13 cellular contexts compared by ENCODE assay signal in the genomic region with DNA sequence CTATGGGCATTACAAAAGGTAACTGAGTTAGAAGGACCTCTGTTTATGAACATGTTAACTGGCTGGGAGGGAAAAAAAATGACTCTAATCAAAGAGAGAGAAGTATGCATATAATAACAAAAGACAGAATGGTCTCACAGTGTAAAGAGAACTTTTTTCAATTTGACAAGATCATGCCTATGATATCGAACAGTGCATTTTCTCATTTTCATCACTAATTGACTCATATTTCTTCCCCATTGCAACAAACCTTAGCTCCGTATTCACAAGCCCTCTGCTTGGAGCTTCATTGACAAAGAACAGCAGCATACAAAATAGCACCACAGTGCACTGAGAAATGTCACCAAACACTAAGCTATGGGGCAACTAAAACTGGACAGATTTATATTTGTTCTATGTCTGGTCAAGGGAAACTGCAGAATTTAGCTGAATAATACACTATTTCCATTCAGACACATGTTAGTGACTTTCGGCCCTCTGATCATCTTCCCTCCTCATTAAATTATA. TPM values are rescaled to one million over a fixed set of nuclear protein-coding genes. Genes with fewer than 3 reads are reported as not detected.
A peak's percentile ranks its signal among the peaks of the same experiment; 100 is the strongest.
DNase-seq lines count a peak whose midpoint lies in the region; ATAC-seq and TF ChIP-seq lines count a peak whose summit lies in the region.
"Had no signal": no experiment of that assay in that cellular context is flagged by ENCODE, and none has a peak within 500 bp of the region (broad histone marks: within the 10 kb centered on the region; RNA-seq: fewer than 3 reads in every experiment).

No MANE protein-coding gene starts in this region.

- no peaks in the 10 kb centered on the region for H3K9me3 ChIP-seq in SK-N-MC (ENCODE audit: low read depth, low read length)
- H3K9me3 ChIP-seq in endodermal cell (ENCODE audit: control insufficient read depth, low read length): peaks cover 11% of the 10 kb centered on the region

- H3K36me3 Mint-ChIP-seq in endodermal cell (ENCODE audit: low read depth) (peaks cover 9% of the 10 kb centered on the region), nephron (ENCODE audit: low read depth) (peaks cover 47% of the 10 kb centered on the region), type B pancreatic cell (peaks cover 18% of the 10 kb centered on the region)

- H3K4me3 ChIP-seq in SK-N-MC (peak overlapping the region; percentile 71), endodermal cell (ENCODE audit: low read length) (peak overlapping the region; percentile 69)

- H3K27me3 Mint-ChIP-seq in endodermal cell (ENCODE audit: insufficient read depth) (no peaks in the 10 kb centered on the region), nephron (ENCODE audit: low read depth) (no peaks in the 10 kb centered on the region), type B pancreatic cell (no peaks in the 10 kb centered on the region)
- H3K27me3 Mint-ChIP-seq: stimulated activated naive CD8-positive, alpha-beta T cell treated with anti-CD3 and anti-CD28 coated beads, Interleukin-15, amount 100 ng/mL, for 72 hours had no signal

- H3K4me1 ChIP-seq in endodermal cell (ENCODE audit: control insufficient read depth, insufficient read depth, low read length): peaks cover under 1% of the 10 kb centered on the region

- H3K27ac ChIP-seq in SK-N-MC (peak overlapping the region; percentile 97), endodermal cell (ENCODE audit: low read depth, low read length) (peak overlapping the region; percentile 59)

- H3K9ac ChIP-seq in SK-N-MC (ENCODE audit: insufficient read length) (peak overlapping the region; percentile 7), endodermal cell (ENCODE audit: extremely low read depth, low read length, poor library complexity, severe bottlenecking) (peak overlapping the region; percentile 15)

- 91 to 100% methylated on average over 2 to 3 of the region's 3 CpGs for WGBS in endodermal cell (ENCODE audit: insufficient coverage in 1 of 2, insufficient read length in 1 of 2), 2 experiments

- H3K36me3 ChIP-seq in SK-N-MC (ENCODE audit: insufficient read depth, low read length) (peaks cover 10% of the 10 kb centered on the region), endodermal cell (ENCODE audit: control insufficient read depth, insufficient read depth, low read length) (peaks cover 4% of the 10 kb centered on the region)

- H3K27me3 ChIP-seq in endodermal cell (ENCODE audit: control insufficient read depth, insufficient read depth, low read length, poor library complexity, severe bottlenecking): no peaks in the 10 kb centered on the region

- H3K27ac Mint-ChIP-seq in endodermal cell (peak overlapping the region; percentile 91), nephron (peak overlapping the region; percentile 70 to 90 (median 83)), type B pancreatic cell (peak overlapping the region; percentile 73)
- H3K27ac Mint-ChIP-seq: activated naive CD4-positive, alpha-beta T cell treated with anti-CD3 and anti-CD28 coated beads, Interleukin-2, amount 50 U/mL, for 72 hours; stimulated activated naive CD8-positive, alpha-beta T cell treated with anti-CD3 and anti-CD28 coated beads, Interleukin-15, amount 100 ng/mL, for 72 hours had no signal

- TF ChIP-seq CTCF in endodermal cell (conservative IDR thresholded peaks at IDR 0.05): no peak
- no peak for TF ChIP-seq CTCF in nephron (IDR thresholded peaks at IDR 0.05; ENCODE audit: unreplicated experiment in 3 of 3)
- TF ChIP-seq CTCF in type B pancreatic cell (conservative IDR thresholded peaks at IDR 0.05): no peak

- peaks cover 31% of the 10 kb centered on the region for H3K4me1 Mint-ChIP-seq in endodermal cell
- peaks cover 20% of the 10 kb centered on the region for H3K4me1 Mint-ChIP-seq in nephron
- peaks cover 26% of the 10 kb centered on the region for H3K4me1 Mint-ChIP-seq in type B pancreatic cell (ENCODE audit: unreplicated experiment)

- H3K4me3 Mint-ChIP-seq in endodermal cell: peak overlapping the region; percentile 38
- no peak overlapping the region for H3K4me3 Mint-ChIP-seq in nephron
- H3K4me3 Mint-ChIP-seq in type B pancreatic cell: peak overlapping the region; percentile 10
- H3K4me3 Mint-ChIP-seq: stimulated activated naive CD8-positive, alpha-beta T cell treated with anti-CD3 and anti-CD28 coated beads, Interleukin-15, amount 100 ng/mL, for 72 hours had no signal

- DNase-seq in SK-N-MC (ENCODE audit: low read depth, low spot score) (no peak), endodermal cell (no peak), type B pancreatic cell (ENCODE audit: extremely low spot score, unreplicated experiment) (no peak), sciatic nerve (ENCODE audit: low spot score) (no peak)
- DNase-seq: C1 segment of cervical spinal cord; cerebellar nuclear complex; NCI-H187 treated with DMSO at 0.1 percent for 48 hours; NCI-H526; stimulated activated naive CD8-positive, alpha-beta T cell treated with anti-CD3 and anti-CD28 coated beads, Interleukin-15, amount 100 ng/mL, for 72 hours had no signal

- ATAC-seq in sciatic nerve: no peak
- no peak for ATAC-seq in HG02970 (IDR thresholded peaks at IDR 0.05; ENCODE audit: low FRiP score, unreplicated experiment)
- no peak for ATAC-seq in GM18909 (IDR thresholded peaks at IDR 0.05; ENCODE audit: poor library complexity, unreplicated experiment)
- ATAC-seq: stimulated activated naive CD8-positive, alpha-beta T cell treated with anti-CD3 and anti-CD28 coated beads, Interleukin-15, amount 100 ng/mL, for 72 hours had no signal

- intact Hi-C loops in sciatic nerve (cut with DNase I): no loop called here

- peaks cover 3% of the 10 kb centered on the region for H3K9me3 Mint-ChIP-seq in endodermal cell
- H3K9me3 Mint-ChIP-seq in nephron: peaks cover 21% of the 10 kb centered on the region
- peaks cover 9% of the 10 kb centered on the region for H3K9me3 Mint-ChIP-seq in type B pancreatic cell

RNA-seq across cellular contexts. Expression of gene SMURF1, which starts 45.5 kb away (rescaled TPM):
- total RNA-seq in endodermal cell (10 to 100 TPM; 31.6 to 38.1 TPM), type B pancreatic cell (ENCODE audit: low replicate concordance) (22.1 and 31.3 TPM in 2 replicates), sciatic nerve (37.0 TPM)
- polyA plus RNA-seq in endodermal cell (2013, experiment 1 of 2): 17.8 TPM
- 18.9 TPM for polyA plus RNA-seq in endodermal cell (2013, experiment 2 of 2)

Comparison
In these comparisons a context has a peak if more than half of its experiments do, and no peak if none do; other contexts are left out.
1. H3K4me3 Mint-ChIP-seq: peak in endodermal cell (single experiment) and type B pancreatic cell (single experiment); none in nephron (0 of 3).
2. Peak in every context shown above with its lines, with median percentiles within 50 percentile points of each other: H3K27ac Mint-ChIP-seq.